In genomic region chr1:50968021-50968883, GRCh38 we compare ENCODE assay signal across 1 cellular context.
TF ChIP-seq lines count a peak whose summit lies in the region.

No MANE protein-coding gene starts in this region.

TF ChIP-seq in GM12878, 131 proteins besides CTCF, POLR2A, EP300 and RAD21 (continued from another document):
- 0 out of 2 replicates have a peak, but pooled peaks have one; percentile 39 for TF ChIP-seq TCF3 (IDR thresholded peaks at IDR 0.05; ENCODE audit: borderline replicate concordance, insufficient read depth, low read depth, low read length)
- TF ChIP-seq ESRRA (IDR thresholded peaks at IDR 0.05; ENCODE audit: low read length), result no peak
- 0 out of 2 replicates have a peak, but pooled peaks have one; percentile 18 for TF ChIP-seq ZNF207 (IDR thresholded peaks at IDR 0.05; ENCODE audit: borderline replicate concordance)
- TF ChIP-seq YY1 (IDR thresholded peaks at IDR 0.05; ENCODE audit: low read depth, low read length), result peak; percentile 57; the same call in 1 of the 2 replicates
- peak; percentile 53 for TF ChIP-seq SP1 (IDR thresholded peaks at IDR 0.05; ENCODE audit: low read depth, low read length)
- TF ChIP-seq TARDBP (IDR thresholded peaks at IDR 0.05; ENCODE audit: borderline replicate concordance), result 0 out of 2 replicates have a peak, but pooled peaks have one; percentile 34
- TF ChIP-seq CBFB (IDR thresholded peaks at IDR 0.05; ENCODE audit: low read depth), result no peak
- TF ChIP-seq GATAD2B (conservative IDR thresholded peaks at IDR 0.05; ENCODE audit: low read depth), result peak; percentile 56; the same call in 1 of the 2 replicates
- TF ChIP-seq TCF7 (IDR thresholded peaks at IDR 0.05; ENCODE audit: borderline replicate concordance), result no peak
- no peak; the same call in 1 of the 2 replicates for TF ChIP-seq NBN (IDR thresholded peaks at IDR 0.05)
- 0 out of 2 replicates have a peak, but pooled peaks have one; percentile 2 for TF ChIP-seq RELB (IDR thresholded peaks at IDR 0.05; ENCODE audit: low read depth)
- TF ChIP-seq ZNF687 (IDR thresholded peaks at IDR 0.05), result peak; percentile 23; the same call in 1 of the 2 replicates
- TF ChIP-seq RAD51 (IDR thresholded peaks at IDR 0.05), result no peak
- peak; percentile 94; the same call in 1 of the 2 replicates for TF ChIP-seq RB1 (IDR thresholded peaks at IDR 0.05; ENCODE audit: borderline replicate concordance)
- peak; percentile 85 for TF ChIP-seq IKZF1 (conservative IDR thresholded peaks at IDR 0.05)
- peak; percentile 10 for TF ChIP-seq USF1 (IDR thresholded peaks at IDR 0.05; ENCODE audit: borderline replicate concordance, extremely low read length, insufficient read depth, low read depth, low read length)
- peak; percentile 51; the same call in 1 of the 2 replicates for TF ChIP-seq DPF2 (IDR thresholded peaks at IDR 0.05)
- TF ChIP-seq TBL1XR1 (IDR thresholded peaks at IDR 0.05; ENCODE audit: low read depth, low read length), result no peak
- peak; percentile 21 for TF ChIP-seq E4F1 (IDR thresholded peaks at IDR 0.05; ENCODE audit: borderline replicate concordance, partially characterized antibody)
- TF ChIP-seq MYC (IDR thresholded peaks at IDR 0.05; ENCODE audit: insufficient read depth, insufficient read length, insufficient replicate concordance, low read length, severe bottlenecking), result peak; percentile 31
- TF ChIP-seq ZNF217 (IDR thresholded peaks at IDR 0.05), result peak; percentile 72; the same call in 1 of the 2 replicates
- TF ChIP-seq FOXM1 (IDR thresholded peaks at IDR 0.05; ENCODE audit: low read depth, low read length), result peak; percentile 71
- TF ChIP-seq BMI1 (IDR thresholded peaks at IDR 0.05; ENCODE audit: borderline replicate concordance), result no peak
- no peak for TF ChIP-seq ELK1 (IDR thresholded peaks at IDR 0.05; ENCODE audit: low read depth, low read length)
- TF ChIP-seq TAF1 (IDR thresholded peaks at IDR 0.05; ENCODE audit: borderline replicate concordance, low read depth, low read length), result peak; percentile 32; the same call in 1 of the 2 replicates
- TF ChIP-seq NKRF (conservative IDR thresholded peaks at IDR 0.05), result peak; percentile 43; the same call in 1 of the 2 replicates
- 0 out of 2 replicates have a peak, but pooled peaks have one; percentile 7 for TF ChIP-seq MAX (IDR thresholded peaks at IDR 0.05; ENCODE audit: low read depth, low read length)
- TF ChIP-seq BHLHE40 (IDR thresholded peaks at IDR 0.05; ENCODE audit: borderline replicate concordance in 1 of 2, low read depth in 2 of 2, low read length in 1 of 2), result peak; percentile 13 to 62; a peak in 3 of 4 replicates
- TF ChIP-seq EGR1 (IDR thresholded peaks at IDR 0.05; ENCODE audit: borderline replicate concordance in 1 of 2, low read depth in 2 of 2, low read length in 2 of 2), result peak in 1 of 2 experiments; percentile 88; a peak in 2 of 3 replicates
- TF ChIP-seq ZNF384 (IDR thresholded peaks at IDR 0.05; ENCODE audit: borderline replicate concordance, low read depth, low read length), result peak; percentile 55
- TF ChIP-seq FOS (IDR thresholded peaks at IDR 0.05; ENCODE audit: borderline replicate concordance, extremely low read depth, insufficient read length), result no peak
- 0 out of 2 replicates have a peak, but pooled peaks have one; percentile 20 for TF ChIP-seq BACH1 (IDR thresholded peaks at IDR 0.05; ENCODE audit: borderline replicate concordance)
